18 cellular contexts compared by ENCODE assay signal in genomic region chr4:8383451-8384160, GRCh38. TPM values are rescaled to one million over a fixed set of nuclear protein-coding genes. Genes with fewer than 3 reads are reported as not detected.
DNase-seq lines count a peak whose midpoint lies in the region; ATAC-seq, FAIRE-seq and TF ChIP-seq lines count a peak whose summit lies in the region.
"Had no signal": no experiment of that assay in that cellular context is flagged by ENCODE, and none has a peak within 500 bp of the region (broad histone marks: within the 10 kb centered on the region; RNA-seq: fewer than 3 reads in every experiment).

No MANE protein-coding gene starts in this region.

- 0 out of 2 replicates have a peak, but pooled peaks cover 2% of the 10 kb centered on the region for H3K4me1 ChIP-seq in H9 (ENCODE audit: insufficient read depth, low read length)
- peaks cover 0 to 36% of the 10 kb centered on the region in 2 experiments; a peak in 2 of 5 replicates for H3K4me1 ChIP-seq in K562 (replicated peaks in 1 of 2; ENCODE audit: control insufficient read depth in 2 of 2, insufficient read depth in 2 of 2, low read length in 2 of 2)
- no peaks in the 10 kb centered on the region for H3K4me1 ChIP-seq in uterus
- H3K4me1 ChIP-seq: BE2C had no signal

- H2BK5ac ChIP-seq in H9 (ENCODE audit: insufficient read length, low read length): no peak overlapping the region

- no peak overlapping the region for H3K9ac ChIP-seq in H9 (ENCODE audit: extremely low read depth, insufficient read length, low read length)
- H3K9ac ChIP-seq in K562 (ENCODE audit: insufficient read depth in 1 of 2, low read depth in 2 of 2, low read length in 2 of 2): no peak overlapping the region; a peak in 1 of 4 replicates
- H3K9ac ChIP-seq: SK-N-SH had no signal

- peaks cover 5% of the 10 kb centered on the region for H3K9me1 ChIP-seq in K562 (ENCODE audit: control insufficient read depth, insufficient read depth, low read length)

- no peak overlapping the region for H4K5ac ChIP-seq in H9 (ENCODE audit: insufficient read length, low read depth, low read length)

- no TSS peak for BruUV-seq in K562 (replicated peaks; lab: Mats Ljungman, UMichigan)

- H3K56ac ChIP-seq in H9 (ENCODE audit: insufficient read length, low read depth, low read length): no peak overlapping the region

- H4K8ac ChIP-seq in H9 (replicated peaks; ENCODE audit: insufficient read length, low read depth, low read length): no peak overlapping the region

- no peak overlapping the region for H2AK5ac ChIP-seq in H9 (ENCODE audit: insufficient read length, low read length)

- H3K4me3 ChIP-seq in K562 (no peak overlapping the region), skeletal muscle cell (ENCODE audit: low read depth, low read length) (no peak overlapping the region), uterus (no peak overlapping the region)
- H3K4me3 ChIP-seq: GM12878 had no signal

- no peaks in the 10 kb centered on the region; the same call in 1 of the 2 replicates for H3K27me3 Mint-ChIP-seq in H9 (ENCODE audit: low read depth)
- H3K27me3 Mint-ChIP-seq: activated naive CD8-positive, alpha-beta T cell treated with anti-CD3 and anti-CD28 coated beads, Interleukin-2, amount 10 ng/mL, durations not matched to agents 7 days and 5 days had no signal

- no peak for TF ChIP-seq RAD21 in K562 (CRISPR knock-in tag; conservative IDR thresholded peaks at IDR 0.05 in 1 of 2, IDR thresholded peaks at IDR 0.05 in 1 of 2)

- H3K18ac ChIP-seq in H9 (ENCODE audit: insufficient read length, low read depth, low read length): no peak overlapping the region

- H3K27me3 ChIP-seq in H9 (ENCODE audit: insufficient read depth, low read length) (no peaks in the 10 kb centered on the region), K562 (ENCODE audit: control insufficient read depth in 2 of 2, insufficient read depth in 2 of 2, low read length in 2 of 2) (peaks cover 0 to 18% of the 10 kb centered on the region in 2 experiments; a peak in 1 of 5 replicates), uterus (no peaks in the 10 kb centered on the region)
- H3K27me3 ChIP-seq: BE2C, neutrophil had no signal

- H3T11ph ChIP-seq in H9 (ENCODE audit: low read length): no peak overlapping the region

- H3K23me2 ChIP-seq in H9 (ENCODE audit: insufficient read length, low read depth, low read length, poor library complexity, severe bottlenecking): no peaks in the 10 kb centered on the region

- H4K20me1 ChIP-seq in H9 (ENCODE audit: control insufficient read depth, insufficient read depth, insufficient read length): no peaks in the 10 kb centered on the region
- peaks cover 4% of the 10 kb centered on the region; the same call in 1 of the 2 replicates for H4K20me1 ChIP-seq in K562 (replicated peaks; ENCODE audit: control insufficient read depth, insufficient read depth, low read length)

- no peak overlapping the region for H3K4ac ChIP-seq in H9 (ENCODE audit: low read depth, low read length)

- intact Hi-C loops in K562 (cut with micrococcal nuclease): no loop called here
- intact Hi-C loops in uterus (cut with DNase I; ENCODE audit: low total_unique reads): loop anchor here (10.0 kb wide), 1 partner anchor 369 kb away; no protein-coding TSS in a partner anchor

- POLR2A ChIA-PET in K562 (lab: Yijun Ruan, JAX): no interaction called here

- no peak for FAIRE-seq in K562 (lab: Jason Lieb, UNC)
- FAIRE-seq: GM12878 had no signal

- H3K36me3 Mint-ChIP-seq in H9 (ENCODE audit: insufficient read depth in 1 of 3, low read depth in 3 of 3): peaks cover 3 to 6% (median 6%) of the 10 kb centered on the region in 3 experiments; a peak in 3 of 7 replicates
- H3K36me3 Mint-ChIP-seq: activated naive CD8-positive, alpha-beta T cell treated with anti-CD3 and anti-CD28 coated beads, Interleukin-2, amount 10 ng/mL, durations not matched to agents 7 days and 5 days had no signal

- CTCF ChIA-PET in K562 (lab: Yijun Ruan, JAX; ENCODE audit: low intra/inter-chr PET ratio): no interaction called here

- H3K27ac ChIP-seq in H9 (ENCODE audit: insufficient read length, low read depth, low read length) (no peak overlapping the region), K562 (ENCODE audit: extremely low read depth, low read depth, low read length) (no peak overlapping the region), uterus (no peak overlapping the region)
- H3K27ac ChIP-seq: neutrophil, WERI-Rb-1 had no signal

- H3K23ac ChIP-seq in H9 (ENCODE audit: insufficient read length, low read depth, low read length): no peak overlapping the region

- H2BK15ac ChIP-seq in H9 (ENCODE audit: low read depth, low read length): no peak overlapping the region

- no peak overlapping the region for H3K4me3 Mint-ChIP-seq in H9
- H3K4me3 Mint-ChIP-seq: activated naive CD8-positive, alpha-beta T cell treated with anti-CD3 and anti-CD28 coated beads, Interleukin-2, amount 10 ng/mL, durations not matched to agents 7 days and 5 days had no signal

- TF ChIP-seq POLR2A in K562 (conservative IDR thresholded peaks at IDR 0.05): no peak
- no peak for TF ChIP-seq POLR2A in uterus (IDR thresholded peaks at IDR 0.05)

- ATAC-seq in K562: no peak
- ATAC-seq: GM12878 had no signal

- DNase-seq in H9: no peak
- no peak for DNase-seq in K562 (ENCODE audit: extremely low read depth in 1 of 4, low spot score in 3 of 4)
- DNase-seq in left kidney (ENCODE audit: low read depth, low spot score): peak; percentile 60
- DNase-seq in skeletal muscle cell (ENCODE audit: low read depth): peak; percentile 43
- no peak for DNase-seq in NCI-H82 (lab: John Stamatoyannopoulos, UW)
- DNase-seq in uterus: no peak
- DNase-seq in stimulated activated CD4-positive, alpha-beta T cell treated with anti-CD3 and anti-CD28 coated beads, Interleukin-2, amount 100 ng/mL, for 48 hours: no peak
- no peak for DNase-seq in NCI-H2171 treated with DMSO at 0.1 percent for 48 hours (lab: John Stamatoyannopoulos, UW)
- DNase-seq: activated CD8-positive, alpha-beta memory T cell treated with anti-CD3 and anti-CD28 coated beads, Interleukin-2, amount 50 U/mL, for 48 hours; activated naive CD8-positive, alpha-beta T cell treated with anti-CD3 and anti-CD28 coated beads, Interleukin-2, amount 10 ng/mL, durations not matched to agents 7 days and 5 days; BE2C; DND-41; Karpas-422; kidney glomerular epithelial cell; SK-N-SH; WERI-Rb-1 had no signal

- no peaks in the 10 kb centered on the region for H3K36me3 ChIP-seq in K562 (ENCODE audit: control insufficient read depth, insufficient read depth, low read length)
- no peaks in the 10 kb centered on the region for H3K36me3 ChIP-seq in uterus
- H3K36me3 ChIP-seq: BE2C had no signal

- peak overlapping the region; percentile 29 to 71 (median 53); a peak in 2 of 7 replicates for H3K27ac Mint-ChIP-seq in H9
- H3K27ac Mint-ChIP-seq: activated naive CD8-positive, alpha-beta T cell treated with anti-CD3 and anti-CD28 coated beads, Interleukin-2, amount 10 ng/mL, durations not matched to agents 7 days and 5 days had no signal

- no peaks in the 10 kb centered on the region for H3K9me3 Mint-ChIP-seq in H9
- H3K9me3 Mint-ChIP-seq: activated naive CD8-positive, alpha-beta T cell treated with anti-CD3 and anti-CD28 coated beads, Interleukin-2, amount 10 ng/mL, durations not matched to agents 7 days and 5 days had no signal

- no peak overlapping the region for H2BK120ac ChIP-seq in H9 (ENCODE audit: low read depth, low read length, poor library complexity, severe bottlenecking)

- WGBS in H9 (ENCODE audit: extremely low coverage, insufficient read length, low lambda C conversion rate): no CpG with 5 or more reads among the region's 19 CpGs
- 28% methylated on average over 19 of the region's 19 CpGs for WGBS in K562 (ENCODE audit: insufficient coverage, low coverage, missing lambda C conversion rate)

- H2AFZ ChIP-seq in H9 (ENCODE audit: low read length) (no peak overlapping the region), K562 (ENCODE audit: low read depth, low read length) (no peak overlapping the region)

- H2BK20ac ChIP-seq in H9 (ENCODE audit: low read depth, low read length, poor library complexity, severe bottlenecking): no peak overlapping the region

- no peaks in the 10 kb centered on the region for H3K9me3 ChIP-seq in H9 (ENCODE audit: control insufficient read depth, low read depth, low read length)
- no peaks in the 10 kb centered on the region for H3K9me3 ChIP-seq in K562 (replicated peaks; ENCODE audit: control insufficient read depth, insufficient read depth, low read depth, low read length)
- no peaks in the 10 kb centered on the region for H3K9me3 ChIP-seq in uterus
- H3K9me3 ChIP-seq: BE2C, neutrophil, SK-N-SH had no signal

- TF ChIP-seq EP300 in K562 (IDR thresholded peaks at IDR 0.05; ENCODE audit: low read length): no peak

- no peak overlapping the region; the same call in 1 of the 2 replicates for H3K14ac ChIP-seq in H9 (ENCODE audit: insufficient read depth, low read length)

- H2BK12ac ChIP-seq in H9 (ENCODE audit: insufficient read length, low read depth, low read length): no peak overlapping the region

- TF ChIP-seq CTCF in H9 (conservative IDR thresholded peaks at IDR 0.05) (no peak), K562 (IDR thresholded peaks at IDR 0.05 in 2 of 3, conservative IDR thresholded peaks at IDR 0.05 in 1 of 3; ENCODE audit: insufficient read depth in 2 of 3, low read depth in 1 of 3, low read length in 3 of 3) (no peak), uterus (IDR thresholded peaks at IDR 0.05) (no peak)

- peaks cover 3 to 4% of the 10 kb centered on the region in 2 experiments; a peak in 2 of 4 replicates for H3K4me1 Mint-ChIP-seq in H9
- H3K4me1 Mint-ChIP-seq: activated naive CD8-positive, alpha-beta T cell treated with anti-CD3 and anti-CD28 coated beads, Interleukin-2, amount 10 ng/mL, durations not matched to agents 7 days and 5 days had no signal

- no peak overlapping the region for H3K4me2 ChIP-seq in H9 (ENCODE audit: insufficient read depth, insufficient read length, low read length)
- H3K4me2 ChIP-seq in K562 (ENCODE audit: insufficient read depth, low read length): no peak overlapping the region
- H3K4me2 ChIP-seq: SK-N-SH had no signal

- no peaks in the 10 kb centered on the region for H3K79me1 ChIP-seq in H9 (ENCODE audit: insufficient read depth, low read depth, low read length, poor library complexity, severe bottlenecking)

- in situ Hi-C loops in K562 (cut with MboI): no loop called here

- H4K91ac ChIP-seq in H9 (ENCODE audit: insufficient read length, low read depth, low read length): no peak overlapping the region

- no peaks in the 10 kb centered on the region for H3K79me2 ChIP-seq in H9 (ENCODE audit: insufficient read depth, low read length)
- no peaks in the 10 kb centered on the region for H3K79me2 ChIP-seq in K562 (ENCODE audit: control insufficient read depth, insufficient read depth, low read length)

RNA-seq across cellular contexts. Expression of gene ACOX3, which starts 56.9 kb away (rescaled TPM):
- total RNA-seq in H9 (2021) (13.1 and 13.8 TPM in 2 replicates), K562 (2014; rRNA removed) (4.9 and 5.1 TPM in 2 replicates), K562 (2014; rRNA removed; fragmentation: Illumina TruSeq; extraction: Trizol) (3.7 and 3.8 TPM in 2 replicates), K562 (2015; rRNA removed; fragmentation: Illumina TruSeq; extraction: Trizol) (3.8 and 4.6 TPM in 2 replicates), K562 (2021) (5.9 and 7.3 TPM in 2 replicates), uterus (10 to 100 TPM; 17.9 to 31.1 (median 22.5) TPM)
- 8.4 and 18.6 TPM in 2 replicates for total RNA-seq in K562 (2011; cell fraction: chromatin; rRNA removed; ENCODE audit: low replicate concordance)
- 5.9 and 8.7 TPM in 2 replicates for total RNA-seq in K562 (2011; cell fraction: nucleolus; rRNA removed)
- 5.9 and 9.8 TPM in 2 replicates for total RNA-seq in K562 (2011; cell fraction: nucleoplasm; rRNA removed)
- polyA plus RNA-seq in K562 (2011; rRNA removed) (2.3 and 2.9 TPM in 2 replicates), K562 (2014; fragmentation: Illumina TruSeq; extraction: Trizol) (4.0 and 4.4 TPM in 2 replicates), K562 (2014; fragmentation: Nextera tagmentation; extraction: Ambion mirVana) (1 to 10 TPM in 1 of 2 experiments, under 1 TPM in 1; 0.68 to 1.0 TPM), K562 (2014; rRNA removed) (3.0 and 4.9 TPM in 2 replicates)
- 2.6 and 3.3 TPM in 2 replicates for polyA plus RNA-seq in K562 (2011; cell fraction: cytosol; rRNA removed)
- polyA plus RNA-seq in K562 (2011; cell fraction: nucleus; rRNA removed): 6.1 and 6.5 TPM in 2 replicates
- polyA plus RNA-seq in K562 (2012): 5.1 and 9.2 TPM in 2 replicates
- 3.9 and 5.0 TPM in 2 replicates for polyA minus RNA-seq in K562 (2011; rRNA and poly(A)+ RNA removed)
- 1.5 and 4.6 TPM in 2 replicates for polyA minus RNA-seq in K562 (2011; cell fraction: cytosol; rRNA and poly(A)+ RNA removed)
- polyA minus RNA-seq in K562 (2011; cell fraction: nucleus; rRNA and poly(A)+ RNA removed): 3.5 and 4.8 TPM in 2 replicates

RNA-seq across cellular contexts. Expression of gene TRMT44, which starts 57.0 kb away (rescaled TPM):
- total RNA-seq in H9 (2021): 22.8 and 28.3 TPM in 2 replicates
- 60.3 and 88.6 TPM in 2 replicates for total RNA-seq in K562 (2011; cell fraction: chromatin; rRNA removed; ENCODE audit: low replicate concordance)
- total RNA-seq in K562 (2011; cell fraction: nucleolus; rRNA removed): 53.0 and 57.5 TPM in 2 replicates
- 31.6 and 38.6 TPM in 2 replicates for total RNA-seq in K562 (2011; cell fraction: nucleoplasm; rRNA removed)
- 14.1 and 15.6 TPM in 2 replicates for total RNA-seq in K562 (2014; rRNA removed)
- total RNA-seq in K562 (2014; rRNA removed; fragmentation: Illumina TruSeq; extraction: Trizol): 8.6 and 10.0 TPM in 2 replicates
- 10.2 and 10.3 TPM in 2 replicates for total RNA-seq in K562 (2015; rRNA removed; fragmentation: Illumina TruSeq; extraction: Trizol)
- total RNA-seq in K562 (2021): 17.3 and 18.6 TPM in 2 replicates
- 8.9 and 9.6 TPM in 2 replicates for polyA plus RNA-seq in K562 (2011; rRNA removed)
- 5.5 and 9.9 TPM in 2 replicates for polyA plus RNA-seq in K562 (2011; cell fraction: cytosol; rRNA removed)
- polyA plus RNA-seq in K562 (2011; cell fraction: nucleus; rRNA removed): 32.2 and 44.8 TPM in 2 replicates
- 8.3 and 13.2 TPM in 2 replicates for polyA plus RNA-seq in K562 (2012)
- polyA plus RNA-seq in K562 (2014; fragmentation: Illumina TruSeq; extraction: Trizol): 7.8 and 8.7 TPM in 2 replicates
- polyA plus RNA-seq in K562 (2014; fragmentation: Nextera tagmentation; extraction: Ambion mirVana): 1 to 10 TPM; 1.2 to 2.1 TPM
- polyA plus RNA-seq in K562 (2014; rRNA removed): 12.5 and 13.2 TPM in 2 replicates
- 14.7 and 16.1 TPM in 2 replicates for polyA minus RNA-seq in K562 (2011; rRNA and poly(A)+ RNA removed)
- 6.1 and 11.1 TPM in 2 replicates for polyA minus RNA-seq in K562 (2011; cell fraction: cytosol; rRNA and poly(A)+ RNA removed)
- 35.5 and 48.8 TPM in 2 replicates for polyA minus RNA-seq in K562 (2011; cell fraction: nucleus; rRNA and poly(A)+ RNA removed)
- 10 to 100 TPM in 3 of 4 donors, 1 to 10 TPM in 1; 3.3 to 38.8 (median 32.3) TPM for total RNA-seq in uterus

Comparison
In these comparisons a context has a peak if more than half of its experiments do, and no peak if none do; other contexts are left out.
1. DNase-seq: peak in left kidney (single experiment) and skeletal muscle cell (single experiment); none in H9 (single experiment), K562 (0 of 4), NCI-H82 (single experiment), uterus (0 of 2), stimulated activated CD4-positive, alpha-beta T cell treated with anti-CD3 and anti-CD28 coated beads, Interleukin-2, amount 100 ng/mL, for 48 hours (0 of 2) and NCI-H2171 treated with DMSO at 0.1 percent for 48 hours (single experiment).